Comparison of ENCODE assay signal across 10 cellular contexts in genomic region chr10:100745882-100746412, GRCh38. TPM values are rescaled to one million over a fixed set of nuclear protein-coding genes. Genes with fewer than 3 reads are reported as not detected.
DNase-seq lines count a peak whose midpoint lies in the region; TF ChIP-seq lines count a peak whose summit lies in the region.
"Had no signal": no experiment of that assay in that cellular context is flagged by ENCODE, and none has a peak within 500 bp of the region (broad histone marks: within the 10 kb centered on the region; RNA-seq: fewer than 3 reads in every experiment).

No MANE protein-coding gene starts in this region.

- peaks cover 31 to 64% (median 42%) of the 10 kb centered on the region in 3 donors for H3K4me1 Mint-ChIP-seq in CD8-positive, alpha-beta memory T cell

- H3K27ac Mint-ChIP-seq in CD8-positive, alpha-beta memory T cell = peak overlapping the region in 1 of 8 donors; percentile 16

- H3K4me3 Mint-ChIP-seq in CD8-positive, alpha-beta memory T cell = peak overlapping the region in 6 of 7 donors; percentile 51 to 83 (median 58)

- no peaks in the 10 kb centered on the region for H3K9me3 Mint-ChIP-seq in CD8-positive, alpha-beta memory T cell

- H3K36me3 ChIP-seq in CD8-positive, alpha-beta memory T cell (ENCODE audit: insufficient read depth, low read length) = no peaks in the 10 kb centered on the region
- no peaks in the 10 kb centered on the region for H3K36me3 ChIP-seq in neuron (ENCODE audit: insufficient read depth, low read length)

- no peaks in the 10 kb centered on the region for H3K36me3 Mint-ChIP-seq in CD8-positive, alpha-beta memory T cell

- no peak for DNase-seq in CD8-positive, alpha-beta memory T cell
- DNase-seq in HEK293T (ENCODE audit: extremely low spot score) = peak; percentile 50
- peak; percentile 84 for DNase-seq in ecto neural progenitor cell (ENCODE audit: low spot score)
- DNase-seq in GM19240 (ENCODE audit: insufficient read length, low spot score) = no peak
- no peak for DNase-seq in NCI-H2029 treated with DMSO at 0.1 percent for 48 hours (lab: John Stamatoyannopoulos, UW)
- no peak for DNase-seq in NCI-H1105 (lab: John Stamatoyannopoulos, UW)
- DNase-seq: NCI-H1436 treated with DMSO at 0.1 percent for 48 hours had no signal

- no peaks in the 10 kb centered on the region for H3K9me3 ChIP-seq in CD8-positive, alpha-beta memory T cell (ENCODE audit: low read length)
- H3K9me3 ChIP-seq in neuron (ENCODE audit: low read length) = no peaks in the 10 kb centered on the region

- no peak overlapping the region for H3K27ac ChIP-seq in CD8-positive, alpha-beta memory T cell (ENCODE audit: low read depth, low read length)
- H3K27ac ChIP-seq: epithelial cell of prostate had no signal

- CTCF ChIA-PET in CD8-positive, alpha-beta memory T cell (lab: Charles Lee) = no interaction called here
- CTCF ChIA-PET in HEK293T (lab: Yijun Ruan, JAX) = interaction anchor here (3.6 kb wide), 1 partner anchor 17 kb away, joined by 22 read pairs; no protein-coding TSS in a partner anchor

- H3K27me3 Mint-ChIP-seq in CD8-positive, alpha-beta memory T cell = peaks cover 63 to 84% of the 10 kb centered on the region in 2 donors

- H3K4me3 ChIP-seq in CD8-positive, alpha-beta memory T cell (ENCODE audit: low read length) = no peak overlapping the region
- peak overlapping the region; percentile 29 for H3K4me3 ChIP-seq in neuron (ENCODE audit: low read length)

- POLR2A ChIA-PET in CD8-positive, alpha-beta memory T cell (lab: Charles Lee) = no interaction called here
- POLR2A ChIA-PET in HEK293T (lab: Yijun Ruan, JAX) = interaction anchor here (1.2 to 1.5 kb wide), 2 partner anchors 67 to 210 kb away, joined by 3 to 6 read pairs; partner anchors contain the start of gene HIF1AN

- peaks cover 20% of the 10 kb centered on the region for H3K4me1 ChIP-seq in CD8-positive, alpha-beta memory T cell (ENCODE audit: insufficient read depth, low read length)
- peaks cover 34% of the 10 kb centered on the region for H3K4me1 ChIP-seq in neuron (ENCODE audit: insufficient read depth, low read length)

- H3K27me3 ChIP-seq in CD8-positive, alpha-beta memory T cell (ENCODE audit: insufficient read depth, low read length, poor library complexity, severe bottlenecking) = peaks cover 51% of the 10 kb centered on the region
- H3K27me3 ChIP-seq in neuron (ENCODE audit: insufficient read depth, low read length) = peaks cover 98% of the 10 kb centered on the region

- H2AFZ ChIP-seq in neuron (ENCODE audit: low read depth, low read length) = no peak overlapping the region

TF ChIP-seq in HEK293T, 16 proteins besides CTCF, POLR2A, EP300 and RAD21:
- TF ChIP-seq TARDBP (IDR thresholded peaks at IDR 0.05) = no peak
- TF ChIP-seq FOXM1 (IDR thresholded peaks at IDR 0.05; ENCODE audit: borderline replicate concordance) = no peak
- TF ChIP-seq SUZ12 (IDR thresholded peaks at IDR 0.05) = no peak
- no peak for TF ChIP-seq NFRKB (IDR thresholded peaks at IDR 0.05)
- no peak for TF ChIP-seq LEF1 (IDR thresholded peaks at IDR 0.05; ENCODE audit: borderline replicate concordance)
- no peak for TF ChIP-seq FOXK2 (IDR thresholded peaks at IDR 0.05)
- no peak for TF ChIP-seq ELF4 (IDR thresholded peaks at IDR 0.05)
- no peak for TF ChIP-seq HDGF (IDR thresholded peaks at IDR 0.05; ENCODE audit: borderline replicate concordance)
- TF ChIP-seq FOXA1 (IDR thresholded peaks at IDR 0.05) = no peak
- no peak for TF ChIP-seq CTBP1 (IDR thresholded peaks at IDR 0.05; ENCODE audit: borderline replicate concordance)
- no peak for TF ChIP-seq SP1 (IDR thresholded peaks at IDR 0.05)
- no peak for TF ChIP-seq ZNF384 (IDR thresholded peaks at IDR 0.05)
- no peak for TF ChIP-seq ARNT (IDR thresholded peaks at IDR 0.05)
- TF ChIP-seq PKNOX1 (IDR thresholded peaks at IDR 0.05) = no peak
- TF ChIP-seq BHLHE40 (IDR thresholded peaks at IDR 0.05; ENCODE audit: borderline replicate concordance) = no peak
- TF ChIP-seq L3MBTL2 (conservative IDR thresholded peaks at IDR 0.05) = no peak
TF ChIP-seq in HEK293T: peak in this region for 0.

RNA-seq across cellular contexts. Expression of gene PAX2, which starts 0.6 kb away (rescaled TPM):
- under 1 TPM in 1 of 2 experiments, not detected in 1; 0.04 TPM for total RNA-seq in CD8-positive, alpha-beta memory T cell
- polyA plus RNA-seq in CD8-positive, alpha-beta memory T cell = not detected
- total RNA-seq: lung microvascular endothelial cell had no signal

Comparison
In these comparisons a context has a peak if more than half of its experiments do, and no peak if none do; other contexts are left out.
1. DNase-seq: peak in HEK293T (single experiment) and ecto neural progenitor cell (single experiment); none in CD8-positive, alpha-beta memory T cell (0 of 5), GM19240 (single experiment), NCI-H2029 treated with DMSO at 0.1 percent for 48 hours (single experiment) and NCI-H1105 (single experiment).